In genomic region chr3:134373278-134373941, GRCh38 we compare ENCODE assay signal across 8 cellular contexts. TPM values are rescaled to one million over a fixed set of nuclear protein-coding genes. Genes with fewer than 3 reads are reported as not detected.
DNase-seq lines count a peak whose midpoint lies in the region; ATAC-seq and TF ChIP-seq lines count a peak whose summit lies in the region.

No MANE protein-coding gene starts in this region.

- peaks cover 0 to 38% of the 10 kb centered on the region in 2 donors for H3K36me3 ChIP-seq in gastroesophageal sphincter

- peak; percentile 61 to 70 for TF ChIP-seq POLR2A in gastroesophageal sphincter (IDR thresholded peaks at IDR 0.05)

- peaks cover 8 to 62% (median 40%) of the 10 kb centered on the region in 3 donors for H3K4me1 ChIP-seq in gastroesophageal sphincter

- TF ChIP-seq CTCF in AG10803 (conservative IDR thresholded peaks at IDR 0.05; ENCODE audit: low read length) (no peak), VCaP (conservative IDR thresholded peaks at IDR 0.05) (no peak), gastroesophageal sphincter (IDR thresholded peaks at IDR 0.05) (no peak), neural crest cell (conservative IDR thresholded peaks at IDR 0.05) (no peak)

- H3K36me3 Mint-ChIP-seq in neural crest cell (ENCODE audit: low read depth): peaks cover 19% of the 10 kb centered on the region

- no peaks in the 10 kb centered on the region for H3K9me3 Mint-ChIP-seq in neural crest cell

- H3K4me1 Mint-ChIP-seq in neural crest cell: peaks cover 59% of the 10 kb centered on the region

- DNase-seq in AG10803 (ENCODE audit: low read depth): peak; percentile 90
- peak; percentile 84 for DNase-seq in HT1080 (ENCODE audit: low read depth)
- peak; percentile 75 for DNase-seq in neural crest cell (ENCODE audit: low read depth, low spot score)
- DNase-seq in NCI-H1930 (lab: John Stamatoyannopoulos, UW): no peak

- peak overlapping the region; percentile 99 for H3K4me3 ChIP-seq in AG10803 (ENCODE audit: low read length)
- peak overlapping the region; percentile 76 to 88 for H3K4me3 ChIP-seq in gastroesophageal sphincter

- peak overlapping the region; percentile 97 for H3K4me3 Mint-ChIP-seq in neural crest cell

- no peaks in the 10 kb centered on the region for H3K27me3 ChIP-seq in gastroesophageal sphincter

- 2 to 25% methylated on average over 2 to 19 of the region's 42 CpGs for WGBS in gastroesophageal sphincter (ENCODE audit: low coverage in 1 of 2), 2 donors

- H3K27ac Mint-ChIP-seq in neural crest cell (ENCODE audit: unreplicated experiment): peak overlapping the region; percentile 100

- H3K9me3 ChIP-seq in gastroesophageal sphincter: no peaks in the 10 kb centered on the region

- H3K27ac ChIP-seq in VCaP (peak overlapping the region; percentile 74), gastroesophageal sphincter (peak overlapping the region; percentile 98 to 100 (median 99))

- no peak for TF ChIP-seq EP300 in gastroesophageal sphincter (IDR thresholded peaks at IDR 0.05)

- H3K27me3 Mint-ChIP-seq in neural crest cell (ENCODE audit: low read depth): peaks cover 23% of the 10 kb centered on the region

- peak; percentile 72 for ATAC-seq in gastroesophageal sphincter
- ATAC-seq in HG02870 (IDR thresholded peaks at IDR 0.05; ENCODE audit: unreplicated experiment): no peak
- ATAC-seq in GM18873 (IDR thresholded peaks at IDR 0.05; ENCODE audit: low FRiP score, unreplicated experiment): no peak

RNA-seq across cellular contexts. Expression of gene AMOTL2, which starts 0.8 kb away (rescaled TPM):
- total RNA-seq in HT1080 (2014; rRNA removed; shearing (Covaris generic)): 197 and 213 TPM in 2 replicates
- polyA plus RNA-seq in HT1080 (2015; cell fraction: cytosol; rRNA removed): 165 and 175 TPM in 2 replicates
- 320 and 337 TPM in 2 replicates for polyA plus RNA-seq in HT1080 (2015; cell fraction: nucleus; rRNA removed)
- total RNA-seq in gastroesophageal sphincter (100 to 1,000 TPM in 3 of 4 donors, 10 to 100 TPM in 1; 93.2 to 226 (median 153) TPM), neural crest cell (55.6 and 59.5 TPM in 2 replicates)

Comparison
In these comparisons a context has a peak if more than half of its experiments do, and no peak if none do; other contexts are left out.
1. DNase-seq: peak in AG10803 (single experiment), HT1080 (single experiment) and neural crest cell (single experiment); none in NCI-H1930 (0 of 2).